ENCODE assay signal across 33 cellular contexts in the genomic region with DNA sequence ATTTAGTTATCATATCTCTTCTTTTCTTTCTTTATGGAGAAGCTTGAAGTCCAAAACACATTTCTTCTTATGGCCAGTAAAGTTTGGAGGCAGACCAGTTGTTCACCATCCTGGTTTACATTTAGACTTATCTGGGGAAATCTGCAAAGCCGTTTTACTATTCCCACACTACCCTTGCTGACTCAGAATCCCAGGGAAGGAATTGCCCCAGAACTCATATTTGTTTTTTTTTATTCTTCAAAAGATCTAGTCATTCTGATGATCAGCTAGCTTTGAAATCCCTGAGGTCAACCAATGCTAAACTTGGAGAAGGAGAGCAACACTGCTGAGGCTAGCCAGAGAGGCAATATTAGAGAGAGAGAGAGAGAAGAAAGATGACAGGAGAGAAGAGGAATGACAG. TPM values are rescaled to one million over a fixed set of nuclear protein-coding genes. Genes with fewer than 3 reads are reported as not detected.
"Had no signal": no experiment of that assay in that cellular context is flagged by ENCODE, and none has a peak within 500 bp of the region (broad histone marks: within the 10 kb centered on the region; RNA-seq: fewer than 3 reads in every experiment).

No MANE protein-coding gene starts in this region.

- H3K27ac ChIP-seq: left lung, lower lobe of right lung, pancreas, prostate gland, spleen, testis, thyroid gland, transverse colon, upper lobe of left lung, vagina had no signal

- DNase-seq: hypothalamus; immature natural killer cell; kidney; left colon; left lung; lower lobe of right lung; mesendoderm; naive thymus-derived CD4-positive, alpha-beta T cell; nucleus accumbens; pancreas; posterior cingulate gyrus; retina; right cardiac atrium; small intestine; spleen; stimulated activated CD4-positive, alpha-beta T cell treated with anti-CD3 and anti-CD28 coated beads, Interleukin-2, amount 100 ng/mL, for 48 hours; stimulated activated CD4-positive, alpha-beta T cell treated with anti-CD3 and anti-CD28 coated beads, Interleukin-4, amount 100 ng/mL, for 4 hours; stimulated activated CD8-positive, alpha-beta memory T cell treated with anti-CD3 and anti-CD28 coated beads, Interleukin-4, amount 100 ng/mL, for 48 hours; stimulated activated naive CD4-positive, alpha-beta T cell treated with Interleukin-2 at 50 U/mL for 16 hours; stimulated activated naive CD8-positive, alpha-beta T cell treated with anti-CD3 and anti-CD28 coated beads, Interleukin-15, amount 100 ng/mL, for 72 hours; testis; thyroid gland; transverse colon; upper lobe of left lung had no signal

- H3K27me3 Mint-ChIP-seq: naive thymus-derived CD4-positive, alpha-beta T cell; stimulated activated memory B cell treated with anti-CD40 and anti-IgM and Interleukin-4, amounts not matched to agents 10 μg/mL and 1 μg/mL and 100 μg/mL, for 72 hours; stimulated activated naive CD8-positive, alpha-beta T cell treated with anti-CD3 and anti-CD28 coated beads, Interleukin-15, amount 100 ng/mL, for 72 hours had no signal

- H3K4me1 ChIP-seq: left lung, lower lobe of right lung, prostate gland, spleen, testis, transverse colon, upper lobe of left lung, vagina had no signal

- H3K4me1 Mint-ChIP-seq: immature natural killer cell; mesothelial cell of epicardium; naive thymus-derived CD4-positive, alpha-beta T cell; nephron; neural crest cell; stimulated activated memory B cell treated with anti-CD40 and anti-IgM and Interleukin-4, amounts not matched to agents 10 μg/mL and 1 μg/mL and 100 μg/mL, for 72 hours; stimulated activated naive CD8-positive, alpha-beta T cell treated with anti-CD3 and anti-CD28 coated beads, Interleukin-15, amount 100 ng/mL, for 72 hours had no signal

- H3K36me3 Mint-ChIP-seq: immature natural killer cell; mesothelial cell of epicardium; naive thymus-derived CD4-positive, alpha-beta T cell; stimulated activated memory B cell treated with anti-CD40 and anti-IgM and Interleukin-4, amounts not matched to agents 10 μg/mL and 1 μg/mL and 100 μg/mL, for 72 hours had no signal

- H3K36me3 ChIP-seq: left lung, lower lobe of right lung, pancreas, prostate gland, spleen, thyroid gland, transverse colon, upper lobe of left lung, vagina had no signal

- H3K4me3 ChIP-seq: left lung, lower lobe of right lung, pancreas, prostate gland, spleen, testis, thyroid gland, transverse colon, upper lobe of left lung, vagina had no signal

- H3K27ac Mint-ChIP-seq: immature natural killer cell; mesothelial cell of epicardium; naive thymus-derived CD4-positive, alpha-beta T cell; nephron; stimulated activated memory B cell treated with anti-CD40 and anti-IgM and Interleukin-4, amounts not matched to agents 10 μg/mL and 1 μg/mL and 100 μg/mL, for 72 hours had no signal

- H3K27me3 ChIP-seq: left lung, pancreas, spleen, testis, thyroid gland, transverse colon, upper lobe of left lung, vagina had no signal

- ATAC-seq: left colon; left lung; lower lobe of right lung; naive thymus-derived CD4-positive, alpha-beta T cell; pancreas; right cardiac atrium; sciatic nerve; stimulated activated memory B cell treated with anti-CD40 and anti-IgM and Interleukin-4, amounts not matched to agents 10 μg/mL and 1 μg/mL and 100 μg/mL, for 72 hours; stimulated activated naive CD8-positive, alpha-beta T cell treated with anti-CD3 and anti-CD28 coated beads, Interleukin-15, amount 100 ng/mL, for 72 hours had no signal

- H3K4me3 Mint-ChIP-seq: immature natural killer cell; mesothelial cell of epicardium; naive thymus-derived CD4-positive, alpha-beta T cell; nephron; neural crest cell; stimulated activated memory B cell treated with anti-CD40 and anti-IgM and Interleukin-4, amounts not matched to agents 10 μg/mL and 1 μg/mL and 100 μg/mL, for 72 hours; stimulated activated naive CD8-positive, alpha-beta T cell treated with anti-CD3 and anti-CD28 coated beads, Interleukin-15, amount 100 ng/mL, for 72 hours had no signal

- H3K9me3 ChIP-seq: pancreas, prostate gland, testis, thyroid gland, transverse colon, vagina had no signal

- H3K9me3 Mint-ChIP-seq: nephron had no signal

RNA-seq across cellular contexts. Expression of gene LMO3, which starts 12.3 kb away (rescaled TPM):
- total RNA-seq: liver; mononuclear cell; naive thymus-derived CD4-positive, alpha-beta T cell had no signal
- polyA plus RNA-seq: immature natural killer cell; naive thymus-derived CD4-positive, alpha-beta T cell had no signal
